Comparison of ENCODE assay signal across 7 cellular contexts in the genomic region with DNA sequence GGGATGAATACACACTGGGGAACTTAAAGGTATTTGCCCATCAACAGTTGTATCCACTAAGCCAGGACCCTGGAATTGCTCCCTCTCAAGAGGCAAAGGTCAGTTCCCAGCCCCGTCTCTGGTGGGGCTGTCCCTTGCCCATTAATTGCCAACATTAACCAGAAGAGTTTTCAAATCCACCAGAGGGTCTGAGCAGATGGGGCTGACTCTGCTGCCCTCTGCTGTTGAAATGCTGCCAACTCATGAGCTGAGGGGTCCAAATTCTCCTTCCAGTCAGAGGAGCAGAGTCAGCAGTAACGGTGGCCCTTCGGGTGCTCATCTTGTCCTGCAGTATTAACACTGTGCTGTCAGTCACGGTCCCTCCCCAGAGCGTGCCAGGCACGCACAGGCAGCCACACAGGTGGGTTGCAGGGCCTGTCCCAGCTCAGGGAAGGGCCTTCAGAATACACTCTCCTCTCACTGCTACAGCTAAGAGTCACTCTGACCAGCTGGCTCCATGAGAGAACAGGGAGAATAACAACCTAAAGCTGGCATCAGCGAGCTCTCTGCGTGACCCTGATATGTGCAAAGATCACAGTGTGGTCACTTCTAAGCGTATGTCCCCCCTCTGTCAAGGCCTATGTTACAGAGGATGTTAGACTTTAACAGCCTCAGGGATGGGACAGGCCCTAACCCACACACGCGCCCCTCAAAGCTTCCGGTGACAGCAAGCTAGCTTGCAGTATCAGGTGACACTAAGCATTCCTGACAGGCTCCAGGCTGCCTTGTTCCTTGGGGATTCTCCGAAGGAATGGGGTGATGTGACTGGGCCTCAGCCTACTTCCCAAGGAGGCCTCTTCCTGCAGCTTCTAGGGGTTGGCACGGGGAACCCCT. TPM values are rescaled to one million over a fixed set of nuclear protein-coding genes. Genes with fewer than 3 reads are reported as not detected.
A peak's percentile ranks its signal among the peaks of the same experiment; 100 is the strongest.
DNase-seq lines count a peak whose midpoint lies in the region; ATAC-seq and TF ChIP-seq lines count a peak whose summit lies in the region.

No MANE protein-coding gene starts in this region.

- TF ChIP-seq CTCF in GM12874 (IDR thresholded peaks at IDR 0.05; ENCODE audit: insufficient read depth, low read depth, low read length), result peak; percentile 87
- TF ChIP-seq CTCF in psoas muscle (IDR thresholded peaks at IDR 0.05), result peak; percentile 74

- WGBS in psoas muscle, 3 donors, result 37 to 44% (median 44%) methylated on average over 14 of the region's 14 CpGs
- 51 to 55% methylated on average over 14 of the region's 14 CpGs for WGBS in aorta, 2 donors

- H3K27me3 ChIP-seq in psoas muscle (ENCODE audit: insufficient read depth in 3 of 3, low read length in 2 of 3) (no peaks in the 10 kb centered on the region), aorta (ENCODE audit: control insufficient read depth in 1 of 2, insufficient read depth in 2 of 2, low read length in 1 of 2) (no peaks in the 10 kb centered on the region)

- peak; percentile 53 for DNase-seq in LHCN-M2 (ENCODE audit: low read depth)
- DNase-seq in SKM-1 (lab: John Stamatoyannopoulos, UW; ENCODE audit: unreplicated experiment), result peak; percentile 55
- DNase-seq in activated naive CD4-positive, alpha-beta T cell treated with anti-CD3 and anti-CD28 coated beads, Interleukin-2, amount 50 U/mL, for 16 hours, result peak; percentile 63
- DNase-seq in head of caudate nucleus, result peak; percentile 20 to 89 (median 74)
- DNase-seq in psoas muscle, result peak in 1 of 2 donors; percentile 54
- peak in 1 of 2 donors; percentile 81 for DNase-seq in aorta

- intact Hi-C loops in head of caudate nucleus (cut with DNase I) (loop anchor here (10.0 kb wide), 1 partner anchor 330 kb away; no protein-coding TSS in a partner anchor), psoas muscle (cut with DNase I) (loop anchor here (1.0 to 10.0 kb wide), 3 partner anchors 125 to 130 kb away; partner anchors contain the start of gene MAPKBP1 (in 2 of the 2)), aorta (cut with DNase I) (loop anchor here in 1 of 2 donors (5.0 kb wide), 1 partner anchor 132 kb away; the partner anchor contains the start of gene MAPKBP1)

- H3K9me3 ChIP-seq in psoas muscle, result no peaks in the 10 kb centered on the region
- H3K9me3 ChIP-seq in aorta (ENCODE audit: control insufficient read depth, low read length), result no peaks in the 10 kb centered on the region

- peak; percentile 74 to 90 (median 82) for ATAC-seq in psoas muscle
- peak; percentile 70 for ATAC-seq in aorta (ENCODE audit: low FRiP score)

- peaks cover 8% of the 10 kb centered on the region for H3K4me1 ChIP-seq in psoas muscle
- no peaks in the 10 kb centered on the region for H3K4me1 ChIP-seq in aorta (ENCODE audit: control insufficient read depth in 1 of 2, insufficient read depth in 2 of 2, low read length in 2 of 2)

- no peak overlapping the region for H3K27ac ChIP-seq in psoas muscle
- no peak overlapping the region for H3K27ac ChIP-seq in aorta (ENCODE audit: low read depth in 1 of 2, low read length in 2 of 2)

- H3K36me3 ChIP-seq in psoas muscle (ENCODE audit: insufficient read depth in 1 of 2, low read depth in 1 of 2) (peaks cover 0 to 19% of the 10 kb centered on the region in 2 donors), aorta (ENCODE audit: control insufficient read depth in 1 of 2, insufficient read depth in 2 of 2, low read length in 1 of 2) (peaks cover 0 to 7% of the 10 kb centered on the region in 2 donors)

- H3K4me3 ChIP-seq in psoas muscle (no peak overlapping the region), aorta (ENCODE audit: low read length in 2 of 2) (no peak overlapping the region)

RNA-seq across cellular contexts. Expression of gene SPTBN5, which starts 10.9 kb away (rescaled TPM):
- total RNA-seq in LHCN-M2 (2014; rRNA removed) (0.69 and 0.90 TPM in 2 replicates), psoas muscle (under 1 TPM; 0.15 to 0.47 (median 0.29) TPM), aorta (1 to 10 TPM; 1.9 to 5.5 TPM)
- 0.28 TPM for polyA plus RNA-seq in LHCN-M2 (2012)
- polyA plus RNA-seq in psoas muscle (under 1 TPM; 0.10 to 0.29 (median 0.13) TPM), aorta (10 to 100 TPM in 1 of 2 donors, under 1 TPM in 1; 0.63 to 10.5 TPM)
